In genomic region chr7:118845787-118846186, GRCh38 we compare ENCODE assay signal across 32 cellular contexts.
"Had no signal": no experiment of that assay in that cellular context is flagged by ENCODE, and none has a peak within 500 bp of the region (broad histone marks: within the 10 kb centered on the region; RNA-seq: fewer than 3 reads in every experiment).

No MANE protein-coding gene starts in this region.

- H3K27ac Mint-ChIP-seq: activated CD4-positive, alpha-beta memory T cell treated with anti-CD3 and anti-CD28 coated beads, Interleukin-2, amount 10 ng/mL, durations not matched to agents 7 days and 5 days; activated CD8-positive, alpha-beta memory T cell treated with anti-CD3 and anti-CD28 coated beads, Interleukin-2, amount 10 ng/mL, durations not matched to agents 7 days and 5 days; activated naive CD4-positive, alpha-beta T cell treated with anti-CD3 and anti-CD28 coated beads, Interleukin-2, amount 50 U/mL, for 24 hours; activated naive CD8-positive, alpha-beta T cell treated with anti-CD3 and anti-CD28 coated beads, Interleukin-2, amount 10 ng/mL, durations not matched to agents 7 days and 5 days; activated T-cell treated with anti-CD3 and anti-CD28 coated beads, Interleukin-2, amount 50 U/mL, for 72 hours; activated T-helper 17 cell treated with anti-CD3 and anti-CD28 coated beads, Interleukin-2, amount 50 U/mL, for 72 hours had no signal

- H3K36me3 Mint-ChIP-seq: activated CD8-positive, alpha-beta memory T cell treated with anti-CD3 and anti-CD28 coated beads, Interleukin-2, amount 10 ng/mL, durations not matched to agents 7 days and 5 days; activated naive CD4-positive, alpha-beta T cell treated with anti-CD3 and anti-CD28 coated beads, Interleukin-2, amount 50 U/mL, for 24 hours; activated naive CD8-positive, alpha-beta T cell treated with anti-CD3 and anti-CD28 coated beads, Interleukin-2, amount 10 ng/mL, durations not matched to agents 7 days and 5 days had no signal

- H3K4me1 Mint-ChIP-seq: activated CD4-positive, alpha-beta memory T cell treated with anti-CD3 and anti-CD28 coated beads, Interleukin-2, amount 10 ng/mL, durations not matched to agents 7 days and 5 days; activated CD8-positive, alpha-beta memory T cell treated with anti-CD3 and anti-CD28 coated beads, Interleukin-2, amount 10 ng/mL, durations not matched to agents 7 days and 5 days; activated naive CD4-positive, alpha-beta T cell treated with anti-CD3 and anti-CD28 coated beads, Interleukin-2, amount 50 U/mL, for 24 hours; activated naive CD8-positive, alpha-beta T cell treated with anti-CD3 and anti-CD28 coated beads, Interleukin-2, amount 10 ng/mL, durations not matched to agents 7 days and 5 days; activated T-helper 17 cell treated with anti-CD3 and anti-CD28 coated beads, Interleukin-2, amount 50 U/mL, for 72 hours; central memory CD8-positive, alpha-beta T cell had no signal

- ATAC-seq: activated CD8-positive, alpha-beta memory T cell treated with anti-CD3 and anti-CD28 coated beads, Interleukin-2, amount 10 ng/mL, durations not matched to agents 7 days and 5 days; activated T-cell treated with anti-CD3 and anti-CD28 coated beads, Interleukin-2, amount 50 U/mL, for 72 hours; activated T-helper 17 cell treated with anti-CD3 and anti-CD28 coated beads, Interleukin-2, amount 50 U/mL, for 72 hours; PC-3; Right ventricle myocardium inferior had no signal

- DNase-seq: activated CD4-positive, alpha-beta memory T cell treated with anti-CD3 and anti-CD28 coated beads, Interleukin-2, amount 10 ng/mL, durations not matched to agents 7 days and 5 days; activated CD4-positive, alpha-beta T cell treated with anti-CD3 and anti-CD28 coated beads for 1 hour; activated CD4-positive, alpha-beta T cell treated with anti-CD3 and anti-CD28 coated beads for 48 hours; activated CD4-positive, CD25-positive, alpha-beta regulatory T cell; activated CD8-positive, alpha-beta memory T cell treated with anti-CD3 and anti-CD28 coated beads for 24 hours; activated CD8-positive, alpha-beta memory T cell treated with anti-CD3 and anti-CD28 coated beads, Interleukin-2, amount 10 ng/mL, durations not matched to agents 7 days and 5 days; activated CD8-positive, alpha-beta memory T cell treated with anti-CD3 and anti-CD28 coated beads, Interleukin-2, amount 50 U/mL, for 48 hours; activated effector memory CD4-positive, alpha-beta T cell treated with anti-CD3 and anti-CD28 coated beads, Interleukin-2, amount 50 U/mL, for 16 hours; activated naive CD4-positive, alpha-beta T cell treated with Interleukin-2 at 50 U/mL for 16 hours; activated naive CD8-positive, alpha-beta T cell treated with anti-CD3 and anti-CD28 coated beads, Interleukin-2, amount 10 ng/mL, durations not matched to agents 7 days and 5 days; activated T-cell treated with anti-CD3 and anti-CD28 coated beads, Interleukin-2, amount 50 U/mL, for 72 hours; amygdala; colonic mucosa; NCI-H1105; NCI-H1417 treated with DMSO at 0.1 percent for 48 hours; NCI-H187 treated with DMSO at 0.1 percent for 48 hours; NCI-H2081 treated with DMSO at 0.1 percent for 48 hours; NCI-H226; NCI-H446 treated with DMSO at 0.1 percent for 48 hours; NCI-H524; PC-3; Peyer's patch; SIG-M5; SW 1271; T-helper 1 cell; T-helper 2 cell; T-helper 9 cell; WERI-Rb-1 had no signal

- H3K4me3 Mint-ChIP-seq: activated CD4-positive, alpha-beta memory T cell treated with anti-CD3 and anti-CD28 coated beads, Interleukin-2, amount 10 ng/mL, durations not matched to agents 7 days and 5 days; activated CD8-positive, alpha-beta memory T cell treated with anti-CD3 and anti-CD28 coated beads, Interleukin-2, amount 10 ng/mL, durations not matched to agents 7 days and 5 days; activated naive CD4-positive, alpha-beta T cell treated with anti-CD3 and anti-CD28 coated beads, Interleukin-2, amount 50 U/mL, for 24 hours; activated naive CD8-positive, alpha-beta T cell treated with anti-CD3 and anti-CD28 coated beads, Interleukin-2, amount 10 ng/mL, durations not matched to agents 7 days and 5 days; activated T-cell treated with anti-CD3 and anti-CD28 coated beads, Interleukin-2, amount 50 U/mL, for 72 hours; activated T-helper 17 cell treated with anti-CD3 and anti-CD28 coated beads, Interleukin-2, amount 50 U/mL, for 72 hours; central memory CD8-positive, alpha-beta T cell had no signal

- H3K27me3 Mint-ChIP-seq: activated CD4-positive, alpha-beta memory T cell treated with anti-CD3 and anti-CD28 coated beads, Interleukin-2, amount 10 ng/mL, durations not matched to agents 7 days and 5 days; activated CD8-positive, alpha-beta memory T cell treated with anti-CD3 and anti-CD28 coated beads, Interleukin-2, amount 10 ng/mL, durations not matched to agents 7 days and 5 days; activated naive CD4-positive, alpha-beta T cell treated with anti-CD3 and anti-CD28 coated beads, Interleukin-2, amount 50 U/mL, for 24 hours; activated naive CD8-positive, alpha-beta T cell treated with anti-CD3 and anti-CD28 coated beads, Interleukin-2, amount 10 ng/mL, durations not matched to agents 7 days and 5 days; activated T-helper 17 cell treated with anti-CD3 and anti-CD28 coated beads, Interleukin-2, amount 50 U/mL, for 72 hours; central memory CD8-positive, alpha-beta T cell had no signal

- H3K9me3 Mint-ChIP-seq: activated naive CD4-positive, alpha-beta T cell treated with anti-CD3 and anti-CD28 coated beads, Interleukin-2, amount 50 U/mL, for 24 hours; activated naive CD8-positive, alpha-beta T cell treated with anti-CD3 and anti-CD28 coated beads, Interleukin-2, amount 10 ng/mL, durations not matched to agents 7 days and 5 days had no signal
